Comparison of ENCODE assay signal across 8 cellular contexts in genomic region chr1:225813250-225813964, GRCh38. TPM values are rescaled to one million over a fixed set of nuclear protein-coding genes. Genes with fewer than 3 reads are reported as not detected.
DNase-seq lines count a peak whose midpoint lies in the region; ATAC-seq and TF ChIP-seq lines count a peak whose summit lies in the region.

No MANE protein-coding gene starts in this region.

- H3K27me3 Mint-ChIP-seq in osteocyte (ENCODE audit: unreplicated experiment): no peaks in the 10 kb centered on the region
- peaks cover 0 to 2% of the 10 kb centered on the region in 2 donors for H3K27me3 Mint-ChIP-seq in CD4-positive, alpha-beta memory T cell

- no peak overlapping the region for H3K4me3 Mint-ChIP-seq in osteocyte (ENCODE audit: unreplicated experiment)
- H3K4me3 Mint-ChIP-seq in CD4-positive, alpha-beta memory T cell: no peak overlapping the region

- DNase-seq in GM03348 (ENCODE audit: low spot score): peak; percentile 56
- DNase-seq in NCI-H748 treated with DMSO at 0.1 percent for 48 hours (lab: John Stamatoyannopoulos, UW): peak; percentile 78
- peak; percentile 57 for DNase-seq in epithelial cell of proximal tubule (ENCODE audit: low read depth)
- no peak for DNase-seq in osteocyte (ENCODE audit: extremely low spot score, unreplicated experiment)
- no peak for DNase-seq in CD4-positive, alpha-beta memory T cell
- DNase-seq in germinal center (ENCODE audit: low spot score): no peak
- no peak for DNase-seq in middle frontal gyrus (ENCODE audit: extremely low spot score, low spot score)

- no peak overlapping the region for H3K4me3 ChIP-seq in epithelial cell of proximal tubule (ENCODE audit: low read depth, low read length)
- no peak overlapping the region for H3K4me3 ChIP-seq in CD4-positive, alpha-beta memory T cell (ENCODE audit: low read length in 2 of 2)

- H3K27ac Mint-ChIP-seq in osteocyte (ENCODE audit: unreplicated experiment): peak overlapping the region; percentile 14
- no peak overlapping the region for H3K27ac Mint-ChIP-seq in CD4-positive, alpha-beta memory T cell

- CTCF ChIA-PET in CD4-positive, alpha-beta memory T cell (lab: Charles Lee; ENCODE audit: partially characterized antibody): no interaction called here

- H3K9me3 Mint-ChIP-seq in osteocyte (ENCODE audit: unreplicated experiment): no peaks in the 10 kb centered on the region
- no peaks in the 10 kb centered on the region for H3K9me3 Mint-ChIP-seq in CD4-positive, alpha-beta memory T cell

- no peak for ATAC-seq in HG03039 (IDR thresholded peaks at IDR 0.05; ENCODE audit: unreplicated experiment)

- intact Hi-C loops in CD4-positive, alpha-beta memory T cell (cut with micrococcal nuclease): no loop called here

- TF ChIP-seq CTCF in epithelial cell of proximal tubule (conservative IDR thresholded peaks at IDR 0.05; ENCODE audit: low read depth, low read length) (no peak), osteocyte (IDR thresholded peaks at IDR 0.05) (no peak)

- peaks cover 49% of the 10 kb centered on the region for H3K4me1 Mint-ChIP-seq in osteocyte (ENCODE audit: unreplicated experiment)
- peaks cover 5 to 13% (median 6%) of the 10 kb centered on the region in 4 donors for H3K4me1 Mint-ChIP-seq in CD4-positive, alpha-beta memory T cell

- no peaks in the 10 kb centered on the region for H3K36me3 ChIP-seq in CD4-positive, alpha-beta memory T cell (ENCODE audit: insufficient read depth, low read length)

- no peaks in the 10 kb centered on the region for H3K9me3 ChIP-seq in CD4-positive, alpha-beta memory T cell (ENCODE audit: control insufficient read depth in 1 of 2, low read length in 2 of 2)

- no peak overlapping the region for H3K27ac ChIP-seq in CD4-positive, alpha-beta memory T cell (ENCODE audit: low read depth, low read length)

- POLR2A ChIA-PET in CD4-positive, alpha-beta memory T cell (lab: Charles Lee; ENCODE audit: partially characterized antibody): interaction anchor here (0.6 to 1.6 kb wide), 3 partner anchors 42 to 84 kb away, joined by 3 to 4 read pairs (median 3); partner anchors contain the start of gene TMEM63A

- no peaks in the 10 kb centered on the region for H3K36me3 Mint-ChIP-seq in osteocyte (ENCODE audit: unreplicated experiment)
- no peaks in the 10 kb centered on the region for H3K36me3 Mint-ChIP-seq in CD4-positive, alpha-beta memory T cell

- no peaks in the 10 kb centered on the region for H3K27me3 ChIP-seq in CD4-positive, alpha-beta memory T cell (ENCODE audit: insufficient read depth, low read length)

- H3K4me1 ChIP-seq in CD4-positive, alpha-beta memory T cell (ENCODE audit: insufficient read depth, low read length): peaks cover 11% of the 10 kb centered on the region

RNA-seq across cellular contexts. Expression of gene EPHX1, which starts 3.5 kb away (rescaled TPM):
- total RNA-seq in epithelial cell of proximal tubule: 20.1 and 20.3 TPM in 2 replicates
- 30.3 and 32.3 TPM in 2 replicates for total RNA-seq in osteocyte
- total RNA-seq in CD4-positive, alpha-beta memory T cell: 1 to 10 TPM; 2.1 to 3.0 TPM
- polyA plus RNA-seq in CD4-positive, alpha-beta memory T cell: under 1 TPM; 0.34 to 0.56 TPM

RNA-seq across cellular contexts. Expression of gene SRP9, which starts 35.8 kb away (rescaled TPM):
- total RNA-seq in epithelial cell of proximal tubule: 313 and 368 TPM in 2 replicates
- 213 and 221 TPM in 2 replicates for total RNA-seq in osteocyte
- total RNA-seq in CD4-positive, alpha-beta memory T cell: 100 to 1,000 TPM; 141 to 151 TPM
- polyA plus RNA-seq in CD4-positive, alpha-beta memory T cell: 100 to 1,000 TPM; 290 to 500 TPM

Comparison
In these comparisons a context has a peak if more than half of its experiments do, and no peak if none do; other contexts are left out.
1. DNase-seq: peak in GM03348 (single experiment), NCI-H748 treated with DMSO at 0.1 percent for 48 hours (single experiment) and epithelial cell of proximal tubule (single experiment); none in osteocyte (single experiment), CD4-positive, alpha-beta memory T cell (0 of 5), germinal center (single experiment) and middle frontal gyrus (single experiment).